Comparison of ENCODE assay signal across 14 cellular contexts in genomic region chr12:48512855-48513254, GRCh38. TPM values are rescaled to one million over a fixed set of nuclear protein-coding genes. Genes with fewer than 3 reads are reported as not detected.
DNase-seq lines count a peak whose midpoint lies in the region; ATAC-seq and TF ChIP-seq lines count a peak whose summit lies in the region.
"Had no signal": no experiment of that assay in that cellular context is flagged by ENCODE, and none has a peak within 500 bp of the region (broad histone marks: within the 10 kb centered on the region; RNA-seq: fewer than 3 reads in every experiment).

No MANE protein-coding gene starts in this region.

- no peak for TF ChIP-seq EP300 in esophagus muscularis mucosa (IDR thresholded peaks at IDR 0.05)

- no peaks in the 10 kb centered on the region for H3K4me1 ChIP-seq in esophagus muscularis mucosa
- no peaks in the 10 kb centered on the region for H3K4me1 ChIP-seq in prostate gland (replicated peaks)
- peaks cover 0 to 8% (median 0%) of the 10 kb centered on the region in 3 donors for H3K4me1 ChIP-seq in esophagus squamous epithelium
- H3K4me1 ChIP-seq: BLaER1 treated with 17β-estradiol and CSF1 and Interleukin-3, amounts not matched to agents 10 nM and 100 nM; upper lobe of right lung had no signal

- H3K36me3 ChIP-seq in esophagus muscularis mucosa (no peaks in the 10 kb centered on the region), prostate gland (no peaks in the 10 kb centered on the region), esophagus squamous epithelium (no peaks in the 10 kb centered on the region)
- H3K36me3 ChIP-seq: BLaER1 treated with 17β-estradiol and CSF1 and Interleukin-3, amounts not matched to agents 10 nM and 100 nM; upper lobe of right lung had no signal

- WGBS in esophagus muscularis mucosa, result 66% methylated on average over 2 of the region's 2 CpGs
- WGBS in prostate gland, result 84% methylated on average over 2 of the region's 2 CpGs
- 44 to 46% methylated on average over 2 of the region's 2 CpGs for WGBS in esophagus squamous epithelium, 2 donors

- H3K4me3 ChIP-seq in GM12865 (ENCODE audit: low read depth, low read length) (no peak overlapping the region), esophagus muscularis mucosa (no peak overlapping the region), prostate gland (no peak overlapping the region), esophagus squamous epithelium (no peak overlapping the region)
- H3K4me3 ChIP-seq: BLaER1 treated with 17β-estradiol and CSF1 and Interleukin-3, amounts not matched to agents 10 nM and 100 nM; mucosa of descending colon; upper lobe of right lung had no signal

- TF ChIP-seq CTCF in GM12865 (IDR thresholded peaks at IDR 0.05; ENCODE audit: insufficient read depth, low read depth, low read length, missing control alignments) (no peak), esophagus muscularis mucosa (IDR thresholded peaks at IDR 0.05) (no peak), prostate gland (IDR thresholded peaks at IDR 0.05) (no peak), esophagus squamous epithelium (IDR thresholded peaks at IDR 0.05) (no peak)

- intact Hi-C loops in esophagus muscularis mucosa (cut with DNase I), result no loop called here
- intact Hi-C loops in prostate gland (cut with DNase I), result no loop called here
- intact Hi-C loops in esophagus squamous epithelium (cut with DNase I), result no loop called here

- H3K27me3 ChIP-seq in esophagus muscularis mucosa (no peaks in the 10 kb centered on the region), prostate gland (replicated peaks; ENCODE audit: insufficient read depth) (no peaks in the 10 kb centered on the region), esophagus squamous epithelium (no peaks in the 10 kb centered on the region)
- H3K27me3 ChIP-seq: BLaER1 treated with 17β-estradiol and CSF1 and Interleukin-3, amounts not matched to agents 10 nM and 100 nM; upper lobe of right lung had no signal

- no peak overlapping the region for H3K27ac ChIP-seq in esophagus muscularis mucosa (replicated peaks in 1 of 4)
- H3K27ac ChIP-seq in prostate gland, result no peak overlapping the region
- no peak overlapping the region for H3K27ac ChIP-seq in esophagus squamous epithelium
- H3K27ac ChIP-seq: BLaER1 treated with 17β-estradiol and CSF1 and Interleukin-3, amounts not matched to agents 10 nM and 100 nM; upper lobe of right lung had no signal

- DNase-seq in GM12865 (ENCODE audit: low read depth) (peak; percentile 63), esophagus muscularis mucosa (ENCODE audit: extremely low spot score) (no peak), prostate gland (ENCODE audit: low spot score) (no peak), NCI-H2081 treated with DMSO at 0.1 percent for 48 hours (lab: John Stamatoyannopoulos, UW) (no peak), esophagus squamous epithelium (lab: John Stamatoyannopoulos, UW) (no peak)
- DNase-seq: mucosa of descending colon, NCI-H82, upper lobe of right lung had no signal

- ATAC-seq in GM18907 (IDR thresholded peaks at IDR 0.05; ENCODE audit: unreplicated experiment), result peak; percentile 89
- peak; percentile 93 for ATAC-seq in HG02571 (IDR thresholded peaks at IDR 0.05; ENCODE audit: unreplicated experiment)
- peak; percentile 81 for ATAC-seq in HG03439 (IDR thresholded peaks at IDR 0.05; ENCODE audit: unreplicated experiment)
- ATAC-seq: mucosa of descending colon, upper lobe of right lung had no signal

- H3K9me3 ChIP-seq in esophagus muscularis mucosa, result no peaks in the 10 kb centered on the region
- no peaks in the 10 kb centered on the region for H3K9me3 ChIP-seq in prostate gland
- no peaks in the 10 kb centered on the region for H3K9me3 ChIP-seq in esophagus squamous epithelium
- H3K9me3 ChIP-seq: mucosa of descending colon, upper lobe of right lung had no signal

- TF ChIP-seq POLR2A in esophagus muscularis mucosa (IDR thresholded peaks at IDR 0.05; ENCODE audit: low read depth) (no peak), prostate gland (IDR thresholded peaks at IDR 0.05) (no peak), esophagus squamous epithelium (IDR thresholded peaks at IDR 0.05) (no peak)

RNA-seq across cellular contexts. Expression of gene OR8S1, which starts 12.6 kb away (rescaled TPM):
- total RNA-seq in esophagus muscularis mucosa (under 1 TPM in 1 of 4 donors, not detected in 3; 0.32 TPM), prostate gland (not detected), esophagus squamous epithelium (not detected)
- total RNA-seq: epithelial cell of proximal tubule, M059J, mucosa of descending colon, upper lobe of right lung had no signal

RNA-seq across cellular contexts. Expression of gene C12orf54, which starts 30.6 kb away (rescaled TPM):
- not detected for total RNA-seq in esophagus muscularis mucosa
- total RNA-seq in prostate gland, result 1 to 10 TPM in 1 of 2 donors, not detected in 1; 6.0 TPM
- total RNA-seq in esophagus squamous epithelium, result 1 to 10 TPM in 2 of 4 donors, under 1 TPM in 1, not detected in 1; 0.99 to 2.0 (median 1.5) TPM
- total RNA-seq: epithelial cell of proximal tubule, M059J, upper lobe of right lung had no signal

RNA-seq across cellular contexts. Expression of gene ANP32D, which starts 40.5 kb away (rescaled TPM):
- total RNA-seq in esophagus muscularis mucosa, result not detected
- not detected for total RNA-seq in prostate gland
- not detected for total RNA-seq in esophagus squamous epithelium
- total RNA-seq: epithelial cell of proximal tubule, M059J, mucosa of descending colon had no signal

RNA-seq across cellular contexts. Expression of gene LALBA, which starts 57.0 kb away (rescaled TPM):
- total RNA-seq in esophagus muscularis mucosa, result not detected
- total RNA-seq in prostate gland, result 1 to 10 TPM in 1 of 2 donors, not detected in 1; 1.6 TPM
- not detected for total RNA-seq in esophagus squamous epithelium
- total RNA-seq: epithelial cell of proximal tubule, M059J, mucosa of descending colon, upper lobe of right lung had no signal
